19 cellular contexts compared by ENCODE assay signal in genomic region chr2:96828436-96828835, GRCh38.
"Had no signal": no experiment of that assay in that cellular context is flagged by ENCODE, and none has a peak within 500 bp of the region (broad histone marks: within the 10 kb centered on the region; RNA-seq: fewer than 3 reads in every experiment).

No MANE protein-coding gene starts in this region.

- ATAC-seq: esophagus mucosa; heart right ventricle; left lobe of liver; mucosa of descending colon; stimulated activated memory B cell treated with anti-CD40 and anti-IgM and Interleukin-4, amounts not matched to agents 10 μg/mL and 1 μg/mL and 100 μg/mL, for 72 hours; upper lobe of right lung had no signal

- H3K4me3 ChIP-seq: heart right ventricle, mucosa of descending colon, right atrium auricular region, tibial artery, upper lobe of right lung, vagina had no signal

- H3K9me3 ChIP-seq: heart right ventricle, mucosa of descending colon, right atrium auricular region, tibial artery, upper lobe of right lung, vagina had no signal

- H3K27ac ChIP-seq: heart right ventricle, right atrium auricular region, tibial artery, upper lobe of right lung, vagina had no signal

- H3K27ac Mint-ChIP-seq: nephron; stimulated activated memory B cell treated with anti-CD40 and anti-IgM and Interleukin-4, amounts not matched to agents 10 μg/mL and 1 μg/mL and 100 μg/mL, for 72 hours; stimulated activated naive CD8-positive, alpha-beta T cell treated with anti-CD3 and anti-CD28 coated beads, Interleukin-15, Interleukin-2, amounts not matched to agents 100 ng/mL and 50 ng/mL, for 24 hours had no signal

- H3K9me3 Mint-ChIP-seq: nephron; stimulated activated memory B cell treated with anti-CD40 and anti-IgM and Interleukin-4, amounts not matched to agents 10 μg/mL and 1 μg/mL and 100 μg/mL, for 72 hours; stimulated activated naive CD8-positive, alpha-beta T cell treated with anti-CD3 and anti-CD28 coated beads, Interleukin-15, Interleukin-2, amounts not matched to agents 100 ng/mL and 50 ng/mL, for 24 hours had no signal

- DNase-seq: effector memory CD4-positive, alpha-beta T cell; heart right ventricle; hypothalamus; islet precursor cell; small intestine; stimulated activated CD4-positive, alpha-beta T cell treated with anti-CD3 and anti-CD28 coated beads, Interleukin-4, amount 100 ng/mL, for 1 hour; stimulated activated CD8-positive, alpha-beta memory T cell treated with anti-CD3 and anti-CD28 coated beads, Interleukin-4, amount 100 ng/mL, for 48 hours; tibial artery; upper lobe of right lung had no signal

- FAIRE-seq: endometrium, frontal cortex, small intestine had no signal

- H3K27me3 Mint-ChIP-seq: stimulated activated memory B cell treated with anti-CD40 and anti-IgM and Interleukin-4, amounts not matched to agents 10 μg/mL and 1 μg/mL and 100 μg/mL, for 72 hours; stimulated activated naive CD8-positive, alpha-beta T cell treated with anti-CD3 and anti-CD28 coated beads, Interleukin-15, Interleukin-2, amounts not matched to agents 100 ng/mL and 50 ng/mL, for 24 hours had no signal

- H3K4me3 Mint-ChIP-seq: nephron; stimulated activated memory B cell treated with anti-CD40 and anti-IgM and Interleukin-4, amounts not matched to agents 10 μg/mL and 1 μg/mL and 100 μg/mL, for 72 hours; stimulated activated naive CD8-positive, alpha-beta T cell treated with anti-CD3 and anti-CD28 coated beads, Interleukin-15, Interleukin-2, amounts not matched to agents 100 ng/mL and 50 ng/mL, for 24 hours had no signal

- H3K27me3 ChIP-seq: heart right ventricle, right atrium auricular region, tibial artery, upper lobe of right lung, vagina had no signal
